In the genomic region with DNA sequence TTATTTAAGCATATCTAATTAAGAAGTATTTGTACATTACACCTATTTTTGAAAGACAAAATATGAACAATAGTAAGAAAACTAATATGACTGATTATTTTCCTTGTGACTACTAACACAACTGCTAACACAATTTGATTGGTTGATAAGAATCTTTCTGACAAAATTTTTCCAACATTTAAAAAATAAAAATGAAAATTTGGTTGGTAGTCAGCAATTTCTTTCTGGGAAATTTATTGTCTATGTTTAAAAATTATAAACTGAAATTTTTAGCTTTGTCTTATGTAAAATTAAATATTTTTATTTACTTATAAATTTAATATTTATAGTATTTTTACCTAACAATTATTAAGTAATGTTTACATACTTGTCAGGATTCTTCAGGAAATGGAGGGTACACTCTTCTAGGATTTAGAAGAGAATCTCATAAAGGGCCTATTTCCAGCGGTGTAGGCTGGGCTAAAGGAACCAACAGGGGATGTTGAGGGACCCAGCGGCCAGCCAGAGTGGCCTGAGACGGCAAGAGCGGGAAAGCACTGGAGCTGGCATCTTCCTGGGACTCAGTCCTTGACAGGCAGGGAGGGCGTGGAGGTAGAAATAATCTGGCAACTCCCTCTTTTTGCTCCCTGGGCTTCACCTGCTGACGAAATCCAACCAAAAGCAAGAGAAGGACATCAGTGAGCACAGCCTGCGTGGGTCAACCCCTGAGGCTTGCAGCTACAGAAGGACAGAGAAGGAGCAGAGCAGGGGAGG, we compare ENCODE assay signal across 1 cellular context.
A peak's percentile ranks its signal among the peaks of the same experiment; 100 is the strongest.
TF ChIP-seq lines count a peak whose summit lies in the region.

No MANE protein-coding gene starts in this region.

TF ChIP-seq in K562, 482 proteins besides CTCF, POLR2A, EP300 and RAD21:
- TF ChIP-seq ZNF316 (IDR thresholded peaks at IDR 0.05) (peak; percentile 65), NFRKB (IDR thresholded peaks at IDR 0.05; ENCODE audit: low read depth) (no peak), C11orf30 (IDR thresholded peaks at IDR 0.05; ENCODE audit: low read depth) (peak; percentile 52; the same call in 1 of the 2 replicates), TCF3 (CRISPR knock-in tag; IDR thresholded peaks at IDR 0.05) (no peak)
